Comparison of ENCODE assay signal across 8 cellular contexts in the genomic region with DNA sequence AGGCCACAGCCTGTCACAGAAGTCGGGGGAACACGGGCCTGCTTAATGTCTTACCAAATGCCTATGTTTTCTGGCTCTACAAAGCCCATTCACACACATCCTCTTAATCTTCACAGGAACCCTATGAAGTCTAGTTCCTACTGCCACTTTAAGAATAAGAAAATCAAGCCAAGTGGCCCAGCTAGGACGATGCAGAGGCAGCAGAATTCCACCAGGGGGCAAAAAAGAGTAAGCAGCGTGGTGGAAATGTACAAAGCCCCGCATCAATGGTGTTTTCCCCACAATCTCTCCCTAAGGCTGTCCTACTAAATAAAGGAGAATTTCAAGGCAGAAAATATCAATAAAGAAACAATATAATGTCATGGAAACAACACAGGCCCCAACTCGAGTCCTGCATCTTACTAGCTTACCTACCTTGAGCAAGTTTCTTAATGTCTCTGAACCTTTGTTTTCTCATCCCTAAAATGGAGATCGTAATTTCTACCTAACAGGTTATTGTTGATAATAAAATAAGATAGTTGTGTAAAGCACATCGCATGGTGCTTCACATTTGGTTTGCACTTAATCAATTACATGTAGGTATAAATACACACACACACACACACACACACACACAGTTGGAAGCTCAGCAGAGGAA. TPM values are rescaled to one million over a fixed set of nuclear protein-coding genes. Genes with fewer than 3 reads are reported as not detected.
DNase-seq lines count a peak whose midpoint lies in the region; ATAC-seq and TF ChIP-seq lines count a peak whose summit lies in the region.

No MANE protein-coding gene starts in this region.

- H3K27ac ChIP-seq in SJSA1, result no peak overlapping the region

- ATAC-seq in mucosa of descending colon, result peak; percentile 84

- TF ChIP-seq CTCF in GM12865 (IDR thresholded peaks at IDR 0.05; ENCODE audit: insufficient read depth, low read depth, low read length, missing control alignments), result peak; percentile 84
- peak; percentile 92 for TF ChIP-seq CTCF in HFF-Myc (IDR thresholded peaks at IDR 0.05; ENCODE audit: low read depth, low read length, missing control alignments)
- TF ChIP-seq CTCF in epithelial cell of esophagus (IDR thresholded peaks at IDR 0.05; ENCODE audit: insufficient read depth, low read depth, low read length, missing control alignments), result peak; percentile 98
- peak; percentile 72 for TF ChIP-seq CTCF in mucosa of descending colon (IDR thresholded peaks at IDR 0.05)

- DNase-seq in ACHN (peak; percentile 77), GM12865 (ENCODE audit: low read depth) (peak; percentile 55), HFF-Myc (ENCODE audit: extremely low read depth, low read depth) (peak; percentile 52), MV-4-11 (lab: John Stamatoyannopoulos, UW) (peak; percentile 57), SJSA1 (ENCODE audit: low read depth in 1 of 2, low spot score in 2 of 2) (peak; percentile 61 to 69), epithelial cell of esophagus (ENCODE audit: low read depth) (peak; percentile 67), mucosa of descending colon (peak in 2 of 3 donors; percentile 50 to 67)
- DNase-seq in activated CD8-positive, alpha-beta memory T cell treated with anti-CD3 and anti-CD28 coated beads for 24 hours, result no peak

- no peaks in the 10 kb centered on the region for H3K4me1 ChIP-seq in SJSA1 (replicated peaks)
- no peaks in the 10 kb centered on the region for H3K4me1 ChIP-seq in mucosa of descending colon (ENCODE audit: low read depth)

- H3K9me3 ChIP-seq in SJSA1 (replicated peaks) (no peaks in the 10 kb centered on the region), mucosa of descending colon (no peaks in the 10 kb centered on the region)

- H3K4me3 ChIP-seq in GM12865 (ENCODE audit: low read depth, low read length) (no peak overlapping the region), HFF-Myc (replicated peaks; ENCODE audit: low read depth, low read length) (no peak overlapping the region), SJSA1 (no peak overlapping the region), epithelial cell of esophagus (ENCODE audit: low read length) (no peak overlapping the region), mucosa of descending colon (no peak overlapping the region)

- H3K36me3 ChIP-seq in SJSA1 (no peaks in the 10 kb centered on the region), mucosa of descending colon (ENCODE audit: low read depth) (no peaks in the 10 kb centered on the region)

- intact Hi-C loops in mucosa of descending colon (cut with DNase I, micrococcal nuclease), result loop anchor here (10.0 kb wide), 1 partner anchor 1054 kb away; no protein-coding TSS in a partner anchor

- in situ Hi-C loops in ACHN (cut with HindIII; ENCODE audit: low pct_ligation_motif_present, low pct_unique_long_range_greater_than_20kb, low sequenced_read_pairs), result no loop called here

- no peaks in the 10 kb centered on the region for H3K27me3 ChIP-seq in SJSA1 (replicated peaks)

RNA-seq across cellular contexts. Expression of a gene that starts 21.4 kb away (rescaled TPM):
- total RNA-seq in SJSA1 (2014; rRNA removed; shearing (Covaris generic)), result 0.13 and 0.82 TPM in 2 replicates
- total RNA-seq in mucosa of descending colon, result 1 to 10 TPM; 2.4 to 9.4 (median 4.7) TPM
